Comparison of ENCODE assay signal across 1 cellular context in the genomic region with DNA sequence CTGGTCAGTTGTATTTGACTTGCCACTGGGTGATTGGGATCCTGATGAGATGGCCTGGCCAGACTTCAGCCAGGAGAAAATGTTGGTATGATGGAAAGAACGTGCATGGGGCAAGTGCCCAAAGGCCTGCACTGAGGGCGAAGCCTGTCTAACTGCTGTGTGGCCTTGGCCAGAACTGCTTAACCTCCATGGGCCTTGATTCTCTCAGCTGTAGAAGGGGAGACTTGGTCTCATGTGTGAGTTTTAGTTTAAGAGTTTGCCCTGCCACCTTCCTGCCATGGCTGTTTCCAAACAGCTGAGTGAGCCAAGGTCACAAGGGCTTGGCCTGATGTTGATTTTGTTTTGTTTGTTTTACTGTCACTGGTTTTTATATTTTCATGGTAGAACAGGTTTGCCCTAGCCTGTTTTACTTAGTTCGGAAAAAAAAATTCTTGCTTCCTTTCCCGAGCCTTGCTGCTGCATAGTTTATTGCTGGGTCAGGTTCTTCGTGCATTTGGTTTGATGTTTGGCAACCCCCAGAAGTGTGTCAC.
TF ChIP-seq lines count a peak whose summit lies in the region.

No MANE protein-coding gene starts in this region.

TF ChIP-seq in HepG2, 621 proteins besides CTCF, POLR2A, EP300 and RAD21 (continued from another document and continues in another):
- TF ChIP-seq, protein P1, sequence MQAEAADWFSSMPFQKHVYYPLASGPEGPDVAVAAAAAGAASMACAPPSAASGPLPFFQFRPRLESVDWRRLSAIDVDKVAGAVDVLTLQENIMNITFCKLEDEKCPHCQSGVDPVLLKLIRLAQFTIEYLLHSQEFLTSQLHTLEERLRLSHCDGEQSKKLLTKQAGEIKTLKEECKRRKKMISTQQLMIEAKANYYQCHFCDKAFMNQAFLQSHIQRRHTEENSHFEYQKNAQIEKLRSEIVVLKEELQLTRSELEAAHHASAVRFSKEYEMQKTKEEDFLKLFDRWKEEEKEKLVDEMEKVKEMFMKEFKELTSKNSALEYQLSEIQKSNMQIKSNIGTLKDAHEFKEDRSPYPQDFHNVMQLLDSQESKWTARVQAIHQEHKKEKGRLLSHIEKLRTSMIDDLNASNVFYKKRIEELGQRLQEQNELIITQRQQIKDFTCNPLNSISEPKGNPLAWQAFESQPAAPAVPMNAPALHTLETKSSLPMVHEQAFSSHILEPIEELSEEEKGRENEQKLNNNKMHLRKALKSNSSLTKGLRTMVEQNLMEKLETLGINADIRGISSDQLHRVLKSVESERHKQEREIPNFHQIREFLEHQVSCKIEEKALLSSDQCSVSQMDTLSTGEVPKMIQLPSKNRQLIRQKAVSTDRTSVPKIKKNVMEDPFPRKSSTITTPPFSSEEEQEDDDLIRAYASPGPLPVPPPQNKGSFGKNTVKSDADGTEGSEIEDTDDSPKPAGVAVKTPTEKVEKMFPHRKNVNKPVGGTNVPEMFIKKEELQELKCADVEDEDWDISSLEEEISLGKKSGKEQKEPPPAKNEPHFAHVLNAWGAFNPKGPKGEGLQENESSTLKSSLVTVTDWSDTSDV (CRISPR knock-in tag; IDR thresholded peaks at IDR 0.05), result no peak
- TF ChIP-seq, protein P2, sequence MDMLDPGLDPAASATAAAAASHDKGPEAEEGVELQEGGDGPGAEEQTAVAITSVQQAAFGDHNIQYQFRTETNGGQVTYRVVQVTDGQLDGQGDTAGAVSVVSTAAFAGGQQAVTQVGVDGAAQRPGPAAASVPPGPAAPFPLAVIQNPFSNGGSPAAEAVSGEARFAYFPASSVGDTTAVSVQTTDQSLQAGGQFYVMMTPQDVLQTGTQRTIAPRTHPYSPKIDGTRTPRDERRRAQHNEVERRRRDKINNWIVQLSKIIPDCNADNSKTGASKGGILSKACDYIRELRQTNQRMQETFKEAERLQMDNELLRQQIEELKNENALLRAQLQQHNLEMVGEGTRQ (IDR thresholded peaks at IDR 0.05; ENCODE audit: low read depth, low read length), result peak; percentile 21; the same call in 1 of the 2 replicates
- TF ChIP-seq, protein P2 (CRISPR knock-in tag; IDR thresholded peaks at IDR 0.05; ENCODE audit: borderline replicate concordance), result no peak
- TF ChIP-seq HCFC1 (IDR thresholded peaks at IDR 0.05; ENCODE audit: low read depth, low read length) (no peak), ETV5 (CRISPR knock-in tag; IDR thresholded peaks at IDR 0.05; ENCODE audit: borderline replicate concordance) (peak; percentile 62; the same call in 1 of the 2 replicates), ZSCAN31 (CRISPR knock-in tag; IDR thresholded peaks at IDR 0.05; ENCODE audit: low read depth) (0 out of 2 replicates have a peak, but pooled peaks have one; percentile 44), TMF1 (CRISPR knock-in tag; IDR thresholded peaks at IDR 0.05; ENCODE audit: low read depth) (no peak), ZNF253 (CRISPR knock-in tag; IDR thresholded peaks at IDR 0.05; ENCODE audit: borderline replicate concordance) (no peak), THAP11 (CRISPR knock-in tag; IDR thresholded peaks at IDR 0.05) (peak; percentile 61; the same call in 1 of the 2 replicates), ZNF30 (CRISPR knock-in tag; IDR thresholded peaks at IDR 0.05) (no peak), SRY (CRISPR knock-in tag; IDR thresholded peaks at IDR 0.05) (no peak), NFIC (IDR thresholded peaks at IDR 0.05; ENCODE audit: low read length) (0 out of 2 replicates have a peak, but pooled peaks have one; percentile 20), RARA (CRISPR knock-in tag; IDR thresholded peaks at IDR 0.05) (peak; percentile 73; the same call in 1 of the 2 replicates), ZNF615 (CRISPR knock-in tag; IDR thresholded peaks at IDR 0.05; ENCODE audit: borderline replicate concordance) (no peak; the same call in 1 of the 2 replicates), MTA1 (CRISPR knock-in tag; IDR thresholded peaks at IDR 0.05; ENCODE audit: borderline replicate concordance) (no peak; the same call in 1 of the 2 replicates), ZFYVE20 (CRISPR knock-in tag; IDR thresholded peaks at IDR 0.05; ENCODE audit: borderline replicate concordance, low read depth) (no peak), SCMH1 (CRISPR knock-in tag; IDR thresholded peaks at IDR 0.05; ENCODE audit: borderline replicate concordance) (no peak), CENPT (CRISPR knock-in tag; IDR thresholded peaks at IDR 0.05; ENCODE audit: low read depth) (no peak), MYNN (CRISPR knock-in tag; IDR thresholded peaks at IDR 0.05; ENCODE audit: low read depth) (no peak), JDP2 (CRISPR knock-in tag; IDR thresholded peaks at IDR 0.05; ENCODE audit: borderline replicate concordance) (no peak), GATAD2A (CRISPR knock-in tag; IDR thresholded peaks at IDR 0.05) (peak; percentile 92), YEATS4 (CRISPR knock-in tag; IDR thresholded peaks at IDR 0.05; ENCODE audit: borderline replicate concordance) (no peak), ZBTB3 (CRISPR knock-in tag; IDR thresholded peaks at IDR 0.05; ENCODE audit: borderline replicate concordance, low read depth) (0 out of 2 replicates have a peak, but pooled peaks have one; percentile 26), SMARCE1 (IDR thresholded peaks at IDR 0.05; ENCODE audit: borderline replicate concordance) (no peak), ZNF160 (CRISPR knock-in tag; IDR thresholded peaks at IDR 0.05) (no peak), ZNF614 (CRISPR knock-in tag; IDR thresholded peaks at IDR 0.05; ENCODE audit: borderline replicate concordance) (peak; percentile 99), ZSCAN22 (CRISPR knock-in tag; IDR thresholded peaks at IDR 0.05) (no peak), ZNF451 (CRISPR knock-in tag; IDR thresholded peaks at IDR 0.05) (no peak), KDM4B (CRISPR knock-in tag; IDR thresholded peaks at IDR 0.05) (no peak), ZNF652 (CRISPR knock-in tag; IDR thresholded peaks at IDR 0.05; ENCODE audit: borderline replicate concordance, low read depth) (peak; percentile 65), ONECUT2 (CRISPR knock-in tag; IDR thresholded peaks at IDR 0.05) (no peak), ARNTL (CRISPR knock-in tag; IDR thresholded peaks at IDR 0.05) (no peak)
- TF ChIP-seq, protein P3, sequence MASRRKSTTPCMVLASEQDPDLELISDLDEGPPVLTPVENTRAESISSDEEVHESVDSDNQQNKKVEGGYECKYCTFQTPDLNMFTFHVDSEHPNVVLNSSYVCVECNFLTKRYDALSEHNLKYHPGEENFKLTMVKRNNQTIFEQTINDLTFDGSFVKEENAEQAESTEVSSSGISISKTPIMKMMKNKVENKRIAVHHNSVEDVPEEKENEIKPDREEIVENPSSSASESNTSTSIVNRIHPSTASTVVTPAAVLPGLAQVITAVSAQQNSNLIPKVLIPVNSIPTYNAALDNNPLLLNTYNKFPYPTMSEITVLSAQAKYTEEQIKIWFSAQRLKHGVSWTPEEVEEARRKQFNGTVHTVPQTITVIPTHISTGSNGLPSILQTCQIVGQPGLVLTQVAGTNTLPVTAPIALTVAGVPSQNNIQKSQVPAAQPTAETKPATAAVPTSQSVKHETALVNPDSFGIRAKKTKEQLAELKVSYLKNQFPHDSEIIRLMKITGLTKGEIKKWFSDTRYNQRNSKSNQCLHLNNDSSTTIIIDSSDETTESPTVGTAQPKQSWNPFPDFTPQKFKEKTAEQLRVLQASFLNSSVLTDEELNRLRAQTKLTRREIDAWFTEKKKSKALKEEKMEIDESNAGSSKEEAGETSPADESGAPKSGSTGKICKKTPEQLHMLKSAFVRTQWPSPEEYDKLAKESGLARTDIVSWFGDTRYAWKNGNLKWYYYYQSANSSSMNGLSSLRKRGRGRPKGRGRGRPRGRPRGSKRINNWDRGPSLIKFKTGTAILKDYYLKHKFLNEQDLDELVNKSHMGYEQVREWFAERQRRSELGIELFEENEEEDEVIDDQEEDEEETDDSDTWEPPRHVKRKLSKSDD (CRISPR knock-in tag; IDR thresholded peaks at IDR 0.05; ENCODE audit: low read depth), result no peak
- TF ChIP-seq, protein P4, sequence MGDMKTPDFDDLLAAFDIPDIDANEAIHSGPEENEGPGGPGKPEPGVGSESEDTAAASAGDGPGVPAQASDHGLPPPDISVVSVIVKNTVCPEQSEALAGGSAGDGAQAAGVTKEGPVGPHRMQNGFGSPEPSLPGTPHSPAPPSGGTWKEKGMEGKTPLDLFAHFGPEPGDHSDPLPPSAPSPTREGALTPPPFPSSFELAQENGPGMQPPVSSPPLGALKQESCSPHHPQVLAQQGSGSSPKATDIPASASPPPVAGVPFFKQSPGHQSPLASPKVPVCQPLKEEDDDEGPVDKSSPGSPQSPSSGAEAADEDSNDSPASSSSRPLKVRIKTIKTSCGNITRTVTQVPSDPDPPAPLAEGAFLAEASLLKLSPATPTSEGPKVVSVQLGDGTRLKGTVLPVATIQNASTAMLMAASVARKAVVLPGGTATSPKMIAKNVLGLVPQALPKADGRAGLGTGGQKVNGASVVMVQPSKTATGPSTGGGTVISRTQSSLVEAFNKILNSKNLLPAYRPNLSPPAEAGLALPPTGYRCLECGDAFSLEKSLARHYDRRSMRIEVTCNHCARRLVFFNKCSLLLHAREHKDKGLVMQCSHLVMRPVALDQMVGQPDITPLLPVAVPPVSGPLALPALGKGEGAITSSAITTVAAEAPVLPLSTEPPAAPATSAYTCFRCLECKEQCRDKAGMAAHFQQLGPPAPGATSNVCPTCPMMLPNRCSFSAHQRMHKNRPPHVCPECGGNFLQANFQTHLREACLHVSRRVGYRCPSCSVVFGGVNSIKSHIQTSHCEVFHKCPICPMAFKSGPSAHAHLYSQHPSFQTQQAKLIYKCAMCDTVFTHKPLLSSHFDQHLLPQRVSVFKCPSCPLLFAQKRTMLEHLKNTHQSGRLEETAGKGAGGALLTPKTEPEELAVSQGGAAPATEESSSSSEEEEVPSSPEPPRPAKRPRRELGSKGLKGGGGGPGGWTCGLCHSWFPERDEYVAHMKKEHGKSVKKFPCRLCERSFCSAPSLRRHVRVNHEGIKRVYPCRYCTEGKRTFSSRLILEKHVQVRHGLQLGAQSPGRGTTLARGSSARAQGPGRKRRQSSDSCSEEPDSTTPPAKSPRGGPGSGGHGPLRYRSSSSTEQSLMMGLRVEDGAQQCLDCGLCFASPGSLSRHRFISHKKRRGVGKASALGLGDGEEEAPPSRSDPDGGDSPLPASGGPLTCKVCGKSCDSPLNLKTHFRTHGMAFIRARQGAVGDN (CRISPR knock-in tag; IDR thresholded peaks at IDR 0.05), result peak; percentile 33; the same call in 1 of the 2 replicates
- TF ChIP-seq, protein P5, sequence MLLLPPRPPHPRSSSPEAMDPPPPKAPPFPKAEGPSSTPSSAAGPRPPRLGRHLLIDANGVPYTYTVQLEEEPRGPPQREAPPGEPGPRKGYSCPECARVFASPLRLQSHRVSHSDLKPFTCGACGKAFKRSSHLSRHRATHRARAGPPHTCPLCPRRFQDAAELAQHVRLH (CRISPR knock-in tag; IDR thresholded peaks at IDR 0.05; ENCODE audit: borderline replicate concordance, low read depth), result peak; percentile 37; the same call in 1 of the 2 replicates
- TF ChIP-seq, protein P6, sequence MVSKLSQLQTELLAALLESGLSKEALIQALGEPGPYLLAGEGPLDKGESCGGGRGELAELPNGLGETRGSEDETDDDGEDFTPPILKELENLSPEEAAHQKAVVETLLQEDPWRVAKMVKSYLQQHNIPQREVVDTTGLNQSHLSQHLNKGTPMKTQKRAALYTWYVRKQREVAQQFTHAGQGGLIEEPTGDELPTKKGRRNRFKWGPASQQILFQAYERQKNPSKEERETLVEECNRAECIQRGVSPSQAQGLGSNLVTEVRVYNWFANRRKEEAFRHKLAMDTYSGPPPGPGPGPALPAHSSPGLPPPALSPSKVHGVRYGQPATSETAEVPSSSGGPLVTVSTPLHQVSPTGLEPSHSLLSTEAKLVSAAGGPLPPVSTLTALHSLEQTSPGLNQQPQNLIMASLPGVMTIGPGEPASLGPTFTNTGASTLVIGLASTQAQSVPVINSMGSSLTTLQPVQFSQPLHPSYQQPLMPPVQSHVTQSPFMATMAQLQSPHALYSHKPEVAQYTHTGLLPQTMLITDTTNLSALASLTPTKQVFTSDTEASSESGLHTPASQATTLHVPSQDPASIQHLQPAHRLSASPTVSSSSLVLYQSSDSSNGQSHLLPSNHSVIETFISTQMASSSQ (IDR thresholded peaks at IDR 0.05; ENCODE audit: low read depth), result no peak
- TF ChIP-seq, protein P6 (CRISPR knock-in tag; IDR thresholded peaks at IDR 0.05; ENCODE audit: borderline replicate concordance), result peak; percentile 54; the same call in 1 of the 2 replicates
- TF ChIP-seq, protein P7, sequence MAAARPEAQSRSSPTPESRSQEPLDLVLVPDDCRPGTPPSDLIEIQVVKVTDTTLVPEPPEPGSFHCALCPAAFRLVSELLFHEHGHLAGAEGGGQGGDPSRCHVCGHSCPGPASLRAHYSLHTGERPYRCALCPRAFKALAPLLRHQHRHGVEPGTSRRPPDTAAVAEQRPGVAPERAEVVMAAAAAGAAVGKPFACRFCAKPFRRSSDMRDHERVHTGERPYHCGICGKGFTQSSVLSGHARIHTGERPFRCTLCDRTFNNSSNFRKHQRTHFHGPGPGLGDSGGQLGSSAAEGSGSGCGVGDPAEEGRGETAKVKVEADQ (CRISPR knock-in tag; IDR thresholded peaks at IDR 0.05; ENCODE audit: borderline replicate concordance), result no peak
- TF ChIP-seq, protein P8, sequence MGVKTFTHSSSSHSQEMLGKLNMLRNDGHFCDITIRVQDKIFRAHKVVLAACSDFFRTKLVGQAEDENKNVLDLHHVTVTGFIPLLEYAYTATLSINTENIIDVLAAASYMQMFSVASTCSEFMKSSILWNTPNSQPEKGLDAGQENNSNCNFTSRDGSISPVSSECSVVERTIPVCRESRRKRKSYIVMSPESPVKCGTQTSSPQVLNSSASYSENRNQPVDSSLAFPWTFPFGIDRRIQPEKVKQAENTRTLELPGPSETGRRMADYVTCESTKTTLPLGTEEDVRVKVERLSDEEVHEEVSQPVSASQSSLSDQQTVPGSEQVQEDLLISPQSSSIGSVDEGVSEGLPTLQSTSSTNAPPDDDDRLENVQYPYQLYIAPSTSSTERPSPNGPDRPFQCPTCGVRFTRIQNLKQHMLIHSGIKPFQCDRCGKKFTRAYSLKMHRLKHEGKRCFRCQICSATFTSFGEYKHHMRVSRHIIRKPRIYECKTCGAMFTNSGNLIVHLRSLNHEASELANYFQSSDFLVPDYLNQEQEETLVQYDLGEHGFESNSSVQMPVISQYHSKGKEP (CRISPR knock-in tag; IDR thresholded peaks at IDR 0.05), result no peak
